ENCODE assay signal across 21 cellular contexts in genomic region chr14:57462551-57462950, GRCh38. TPM values are rescaled to one million over a fixed set of nuclear protein-coding genes. Genes with fewer than 3 reads are reported as not detected.
DNase-seq lines count a peak whose midpoint lies in the region; ATAC-seq, FAIRE-seq and TF ChIP-seq lines count a peak whose summit lies in the region.
"Had no signal": no experiment of that assay in that cellular context is flagged by ENCODE, and none has a peak within 500 bp of the region (broad histone marks: within the 10 kb centered on the region; RNA-seq: fewer than 3 reads in every experiment).

No MANE protein-coding gene starts in this region.

- TF ChIP-seq POLR2A in breast epithelium (IDR thresholded peaks at IDR 0.05) = no peak

- H3K4me1 ChIP-seq in breast epithelium = no peaks in the 10 kb centered on the region
- H3K4me1 ChIP-seq in foreskin keratinocyte = no peaks in the 10 kb centered on the region
- H3K4me1 ChIP-seq: Caco-2, SJSA1 had no signal

- CTCF ChIA-PET in MCF 10A (lab: Yijun Ruan, JAX) = interaction anchor here (1.0 to 1.3 kb wide), 2 partner anchors 10 to 25 kb away, joined by 3 read pairs; no protein-coding TSS in a partner anchor

- FAIRE-seq in urothelium cell line (lab: Jason Lieb, UNC) = peak; percentile 61
- FAIRE-seq: K562 had no signal

- no TSS peak for BruUV-seq in MCF 10A (replicated peaks; lab: Mats Ljungman, UMichigan)

- no peak overlapping the region for H3K4me3 ChIP-seq in breast epithelium
- H3K4me3 ChIP-seq: K562, SJSA1 had no signal

- H3K36me3 Mint-ChIP-seq in MCF 10A (ENCODE audit: insufficient read depth, unreplicated experiment) = no peaks in the 10 kb centered on the region

- H3K27me3 ChIP-seq in breast epithelium = no peaks in the 10 kb centered on the region
- no peaks in the 10 kb centered on the region for H3K27me3 ChIP-seq in foreskin keratinocyte
- H3K27me3 ChIP-seq: SJSA1 had no signal

- POLR2A ChIA-PET in MCF 10A (lab: Yijun Ruan, JAX) = interaction anchor here (0.6 to 1.1 kb wide), 3 partner anchors 15 to 72 kb away, joined by 3 to 4 read pairs (median 4); partner anchors contain the start of gene NAA30

- H3K27me3 Mint-ChIP-seq in MCF 10A (ENCODE audit: insufficient read depth, unreplicated experiment) = no peaks in the 10 kb centered on the region

- H3K4me3 Mint-ChIP-seq in MCF 10A (ENCODE audit: unreplicated experiment) = no peak overlapping the region
- H3K4me3 Mint-ChIP-seq: CD4-positive, alpha-beta T cell; H9 had no signal

- no peaks in the 10 kb centered on the region for H3K36me3 ChIP-seq in breast epithelium
- H3K36me3 ChIP-seq: SJSA1 had no signal

- peaks cover 27% of the 10 kb centered on the region for H3K4me1 Mint-ChIP-seq in MCF 10A (ENCODE audit: insufficient read depth, unreplicated experiment)
- H3K4me1 Mint-ChIP-seq: H9 had no signal

- intact Hi-C loops in MCF 10A (cut with micrococcal nuclease) (loop anchor here (1.0 kb wide), 1 partner anchor 37 kb away; no protein-coding TSS in a partner anchor), breast epithelium (cut with DNase I; ENCODE audit: low total_unique reads) (no loop called here)

- H3K27ac ChIP-seq in breast epithelium (no peak overlapping the region), foreskin keratinocyte (no peak overlapping the region)
- H3K27ac ChIP-seq: SJSA1 had no signal

- DNase-seq in MCF 10A (ENCODE audit: unreplicated experiment) (peak; percentile 89), breast epithelium (ENCODE audit: low spot score in 2 of 2) (no peak), RPMI7951 (ENCODE audit: low read depth) (peak; percentile 11), foreskin keratinocyte (peak in 1 of 2 donors; percentile 18), urothelium cell line (ENCODE audit: low spot score) (no peak), omental fat pad (ENCODE audit: low spot score) (no peak)
- no peak for DNase-seq in stimulated activated naive CD8-positive, alpha-beta T cell treated with anti-CD3 and anti-CD28 coated beads, Interleukin-15, Interleukin-2, amounts not matched to agents 100 U/mL and 50 U/mL, for 24 hours
- DNase-seq: Caco-2; CD4-positive, alpha-beta T cell; DMS79; H9; MV-4-11; NCI-H1694 treated with DMSO at 0.1 percent for 48 hours; NCI-H510A treated with DMSO at 0.1 percent for 48 hours; NCI-H82 had no signal

- peak overlapping the region; percentile 88 for H3K27ac Mint-ChIP-seq in MCF 10A (ENCODE audit: low read depth, unreplicated experiment)
- H3K27ac Mint-ChIP-seq: CD4-positive, alpha-beta T cell; H9 had no signal

- ATAC-seq in foreskin keratinocyte (peak; percentile 32), omental fat pad (ENCODE audit: low FRiP score) (no peak), HG03159 (IDR thresholded peaks at IDR 0.05; ENCODE audit: unreplicated experiment) (no peak)
- ATAC-seq in stimulated activated naive CD8-positive, alpha-beta T cell treated with anti-CD3 and anti-CD28 coated beads, Interleukin-15, Interleukin-2, amounts not matched to agents 100 U/mL and 50 U/mL, for 24 hours = no peak
- ATAC-seq: K562 had no signal

- no peak for TF ChIP-seq CTCF in MCF 10A (IDR thresholded peaks at IDR 0.05; ENCODE audit: unreplicated experiment)
- no peak for TF ChIP-seq CTCF in breast epithelium (IDR thresholded peaks at IDR 0.05)
- TF ChIP-seq CTCF in foreskin keratinocyte (conservative IDR thresholded peaks at IDR 0.05) = no peak
- TF ChIP-seq CTCF in omental fat pad (IDR thresholded peaks at IDR 0.05) = no peak

- H3K9me3 ChIP-seq in breast epithelium = no peaks in the 10 kb centered on the region
- H3K9me3 ChIP-seq: Caco-2, SJSA1 had no signal

- H3K9me3 Mint-ChIP-seq in MCF 10A (ENCODE audit: unreplicated experiment) = no peaks in the 10 kb centered on the region
- H3K9me3 Mint-ChIP-seq: CD4-positive, alpha-beta T cell; H9 had no signal

RNA-seq across cellular contexts. Expression of gene CCDC198, which starts 31.1 kb away (rescaled TPM):
- not detected in 2 replicates for total RNA-seq in MCF 10A (2022)
- not detected for total RNA-seq in breast epithelium
- total RNA-seq in RPMI7951 (2014; rRNA removed; shearing (Covaris generic)) = not detected in 2 replicates
- not detected in 2 replicates for total RNA-seq in foreskin keratinocyte
- polyA plus RNA-seq in foreskin keratinocyte = not detected in 2 replicates
- not detected for total RNA-seq in omental fat pad
- total RNA-seq: A172; CD4-positive, alpha-beta T cell; G401; H9; K562; SJSA1 had no signal
- polyA plus RNA-seq: BJ, K562 had no signal

Comparison
In these comparisons a context has a peak if more than half of its experiments do, and no peak if none do; other contexts are left out.
1. DNase-seq: peak in MCF 10A (single experiment) and RPMI7951 (single experiment); none in breast epithelium (0 of 2), urothelium cell line (single experiment), omental fat pad (single experiment) and stimulated activated naive CD8-positive, alpha-beta T cell treated with anti-CD3 and anti-CD28 coated beads, Interleukin-15, Interleukin-2, amounts not matched to agents 100 U/mL and 50 U/mL, for 24 hours (single experiment).